Comparison of ENCODE assay signal across 18 cellular contexts in genomic region chr1:47479664-47480063, GRCh38. TPM values are rescaled to one million over a fixed set of nuclear protein-coding genes. Genes with fewer than 3 reads are reported as not detected.
DNase-seq lines count a peak whose midpoint lies in the region; ATAC-seq, FAIRE-seq and TF ChIP-seq lines count a peak whose summit lies in the region.
"Had no signal": no experiment of that assay in that cellular context is flagged by ENCODE, and none has a peak within 500 bp of the region (broad histone marks: within the 10 kb centered on the region; RNA-seq: fewer than 3 reads in every experiment).

No MANE protein-coding gene starts in this region.

- H3K36me3 Mint-ChIP-seq in Caco-2 (ENCODE audit: insufficient read depth, unreplicated experiment) (peaks cover 5% of the 10 kb centered on the region), endodermal cell (ENCODE audit: low read depth) (no peaks in the 10 kb centered on the region), nephron (ENCODE audit: low read depth) (no peaks in the 10 kb centered on the region)

- TF ChIP-seq EP300 in A549 (IDR thresholded peaks at IDR 0.05) = no peak

- H3K36me3 ChIP-seq in Caco-2 (ENCODE audit: control insufficient read depth, insufficient read depth, low read length) = no peaks in the 10 kb centered on the region
- H3K36me3 ChIP-seq in endodermal cell (ENCODE audit: control insufficient read depth, insufficient read depth, low read length) = no peaks in the 10 kb centered on the region
- H3K36me3 ChIP-seq: HAP-1 had no signal

- H3K4me3 Mint-ChIP-seq in Caco-2 (ENCODE audit: unreplicated experiment) = no peak overlapping the region
- H3K4me3 Mint-ChIP-seq in endodermal cell = no peak overlapping the region
- no peak overlapping the region for H3K4me3 Mint-ChIP-seq in nephron
- H3K4me3 Mint-ChIP-seq: CD4-positive, alpha-beta T cell had no signal

- CTCF ChIA-PET in A549 (lab: Yijun Ruan, JAX) (interaction anchor here (0.6 to 1.2 kb wide), 2 partner anchors 73 to 286 kb away, joined by 3 read pairs; no protein-coding TSS in a partner anchor), Caco-2 (lab: Charles Lee) (interaction anchor here (0.8 kb wide), 1 partner anchor 42 kb away, joined by 4 read pairs; the partner anchor contains the start of gene FOXD2)

- H3K27me3 Mint-ChIP-seq in Caco-2 (ENCODE audit: insufficient read depth, unreplicated experiment) = no peaks in the 10 kb centered on the region
- H3K27me3 Mint-ChIP-seq in endodermal cell (ENCODE audit: insufficient read depth) = peaks cover 74% of the 10 kb centered on the region
- H3K27me3 Mint-ChIP-seq in nephron (ENCODE audit: low read depth) = peaks cover 23% of the 10 kb centered on the region

- TF ChIP-seq CTCF in A549 (IDR thresholded peaks at IDR 0.05) (no peak), Caco-2 (IDR thresholded peaks at IDR 0.05; ENCODE audit: insufficient read depth in 1 of 2, low read depth in 1 of 2, low read length in 1 of 2, severe bottlenecking in 1 of 2, unreplicated experiment in 1 of 2) (no peak), endodermal cell (conservative IDR thresholded peaks at IDR 0.05) (no peak), nephron (IDR thresholded peaks at IDR 0.05; ENCODE audit: unreplicated experiment in 3 of 3) (no peak)

- H3K27ac ChIP-seq in A549 = peak overlapping the region; percentile 77 to 79; a peak in 4 of 6 replicates
- H3K27ac ChIP-seq in endodermal cell (ENCODE audit: low read depth, low read length) = no peak overlapping the region
- H3K27ac ChIP-seq: C4-2B had no signal

- intact Hi-C loops in Caco-2 (cut with micrococcal nuclease; ENCODE audit: unreplicated experiment) = no loop called here

- H3K4me1 Mint-ChIP-seq in Caco-2 (ENCODE audit: low read depth, unreplicated experiment) = peaks cover 41% of the 10 kb centered on the region
- peaks cover 28% of the 10 kb centered on the region for H3K4me1 Mint-ChIP-seq in endodermal cell
- H3K4me1 Mint-ChIP-seq in nephron = peaks cover 17% of the 10 kb centered on the region

- H3K9me3 Mint-ChIP-seq in Caco-2 (ENCODE audit: unreplicated experiment) (no peaks in the 10 kb centered on the region), endodermal cell (peaks cover 3% of the 10 kb centered on the region), nephron (peaks cover 2% of the 10 kb centered on the region)
- H3K9me3 Mint-ChIP-seq: CD4-positive, alpha-beta T cell had no signal

- TF ChIP-seq RAD21 in A549 (conservative IDR thresholded peaks at IDR 0.05 in 1 of 2, IDR thresholded peaks at IDR 0.05 in 1 of 2) = no peak

- peak overlapping the region; percentile 7; the same call in 1 of the 3 replicates for H3K4me2 ChIP-seq in A549

- DNase-seq in A549 (ENCODE audit: low read depth in 1 of 2, low spot score in 1 of 2) (no peak), Caco-2 (no peak), endodermal cell (peak; percentile 20), HTR-8/SVneo (ENCODE audit: insufficient read length, low spot score) (no peak)
- DNase-seq: AML-193; Calu3; CD4-positive, alpha-beta T cell; DMS79 treated with DMSO at 0.1 percent for 48 hours; GF-D8; KG1 had no signal

- peaks cover 53% of the 10 kb centered on the region for H3K4me1 ChIP-seq in A549
- H3K4me1 ChIP-seq in Caco-2 = peaks cover 50% of the 10 kb centered on the region
- H3K4me1 ChIP-seq in endodermal cell (ENCODE audit: control insufficient read depth, insufficient read depth, low read length) = peaks cover 6% of the 10 kb centered on the region
- H3K4me1 ChIP-seq: HAP-1 had no signal

- H3K4me3 ChIP-seq in A549 (no peak overlapping the region), Caco-2 (ENCODE audit: low read depth, low read length) (no peak overlapping the region), endodermal cell (ENCODE audit: low read length) (no peak overlapping the region)
- H3K4me3 ChIP-seq: HAP-1 had no signal

- BruUV-seq in Caco-2 (replicated peaks; lab: Mats Ljungman, UMichigan) = no TSS peak

- H3K9me3 ChIP-seq in A549 = no peaks in the 10 kb centered on the region
- H3K9me3 ChIP-seq in Caco-2 = no peaks in the 10 kb centered on the region
- H3K9me3 ChIP-seq in endodermal cell (ENCODE audit: control insufficient read depth, low read length) = peaks cover 4% of the 10 kb centered on the region
- H3K9me3 ChIP-seq: HAP-1 had no signal

- H3K9ac ChIP-seq in endodermal cell (ENCODE audit: extremely low read depth, low read length, poor library complexity, severe bottlenecking) = no peak overlapping the region

- ATAC-seq in A549 (no peak), GM18498 (IDR thresholded peaks at IDR 0.05; ENCODE audit: unreplicated experiment) (no peak), GM18520 (IDR thresholded peaks at IDR 0.05; ENCODE audit: unreplicated experiment) (no peak), HG03196 (IDR thresholded peaks at IDR 0.05; ENCODE audit: unreplicated experiment) (no peak)

- POLR2A ChIA-PET in A549 (lab: Yijun Ruan, JAX) = no interaction called here
- POLR2A ChIA-PET in Caco-2 (lab: Charles Lee) = no interaction called here

- no peak for FAIRE-seq in A549 (lab: Jason Lieb, UNC)
- FAIRE-seq in HTR-8/SVneo (lab: Jason Lieb, UNC) = no peak
- FAIRE-seq: A204.1, GM19239 had no signal

- H3K27me3 ChIP-seq in Caco-2 (replicated peaks; ENCODE audit: control insufficient read depth, insufficient read depth, low read length) (no peaks in the 10 kb centered on the region), endodermal cell (ENCODE audit: control insufficient read depth, insufficient read depth, low read length, poor library complexity, severe bottlenecking) (peaks cover 20% of the 10 kb centered on the region)

- peak overlapping the region; percentile 94 for H3K27ac Mint-ChIP-seq in Caco-2 (ENCODE audit: unreplicated experiment)
- no peak overlapping the region for H3K27ac Mint-ChIP-seq in endodermal cell
- H3K27ac Mint-ChIP-seq in nephron = peak overlapping the region in 2 of 3 experiments; percentile 12 to 23
- H3K27ac Mint-ChIP-seq: CD4-positive, alpha-beta T cell had no signal

- no peak for TF ChIP-seq POLR2A in A549 (IDR thresholded peaks at IDR 0.05; ENCODE audit: low read length)

- 75% methylated on average over 6 of the region's 6 CpGs for WGBS in A549 (ENCODE audit: missing lambda C conversion rate)
- WGBS in endodermal cell (ENCODE audit: insufficient coverage in 1 of 2, insufficient read length in 1 of 2), 2 experiments = 82 to 88% methylated on average over 2 to 6 of the region's 6 CpGs

TF ChIP-seq in A549, 52 proteins besides CTCF, POLR2A, EP300 and RAD21:
- TF ChIP-seq, protein P1, sequence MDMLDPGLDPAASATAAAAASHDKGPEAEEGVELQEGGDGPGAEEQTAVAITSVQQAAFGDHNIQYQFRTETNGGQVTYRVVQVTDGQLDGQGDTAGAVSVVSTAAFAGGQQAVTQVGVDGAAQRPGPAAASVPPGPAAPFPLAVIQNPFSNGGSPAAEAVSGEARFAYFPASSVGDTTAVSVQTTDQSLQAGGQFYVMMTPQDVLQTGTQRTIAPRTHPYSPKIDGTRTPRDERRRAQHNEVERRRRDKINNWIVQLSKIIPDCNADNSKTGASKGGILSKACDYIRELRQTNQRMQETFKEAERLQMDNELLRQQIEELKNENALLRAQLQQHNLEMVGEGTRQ (IDR thresholded peaks at IDR 0.05) = no peak
- no peak for TF ChIP-seq SMC3 (IDR thresholded peaks at IDR 0.05)
- TF ChIP-seq, protein P2, sequence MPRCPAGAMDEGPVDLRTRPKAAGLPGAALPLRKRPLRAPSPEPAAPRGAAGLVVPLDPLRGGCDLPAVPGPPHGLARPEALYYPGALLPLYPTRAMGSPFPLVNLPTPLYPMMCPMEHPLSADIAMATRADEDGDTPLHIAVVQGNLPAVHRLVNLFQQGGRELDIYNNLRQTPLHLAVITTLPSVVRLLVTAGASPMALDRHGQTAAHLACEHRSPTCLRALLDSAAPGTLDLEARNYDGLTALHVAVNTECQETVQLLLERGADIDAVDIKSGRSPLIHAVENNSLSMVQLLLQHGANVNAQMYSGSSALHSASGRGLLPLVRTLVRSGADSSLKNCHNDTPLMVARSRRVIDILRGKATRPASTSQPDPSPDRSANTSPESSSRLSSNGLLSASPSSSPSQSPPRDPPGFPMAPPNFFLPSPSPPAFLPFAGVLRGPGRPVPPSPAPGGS (IDR thresholded peaks at IDR 0.05) = no peak
- no peak for TF ChIP-seq MYC (IDR thresholded peaks at IDR 0.05; ENCODE audit: borderline replicate concordance, low read length)
- TF ChIP-seq ZSCAN20 (CRISPR knock-in tag; IDR thresholded peaks at IDR 0.05) = no peak
TF ChIP-seq in A549: peak in this region for 0.

RNA-seq across cellular contexts. Expression of gene FOXD2, which starts 41.8 kb away (rescaled TPM):
- polyA plus RNA-seq in A549 (2011; rRNA removed) (0.12 and 0.13 TPM in 2 replicates), A549 (2017; fragmentation: RNase III; extraction: RNeasy Plus Mini Kit Qiagen cat#74134 plus additional on column Dnase treatment) (0.22 to 0.50 TPM (median 0.35 TPM) in 3 replicates)
- polyA plus RNA-seq in A549 (2012; cell fraction: cytosol; rRNA removed) = 0.17 and 0.25 TPM in 2 replicates
- 0.24 and 0.38 TPM in 2 replicates for polyA plus RNA-seq in A549 (2012; cell fraction: nucleus; rRNA removed)
- polyA minus RNA-seq in A549 (2011; rRNA and poly(A)+ RNA removed) = 0.17 and 0.24 TPM in 2 replicates
- total RNA-seq in Caco-2 (2022) (4.4 and 4.6 TPM in 2 replicates), endodermal cell (under 1 TPM; 0.07 to 0.26 TPM)
- polyA plus RNA-seq in endodermal cell (2013, experiment 1 of 2) = 0.36 TPM
- polyA plus RNA-seq in endodermal cell (2013, experiment 2 of 2) = 0.08 TPM
